Comparison of ENCODE assay signal across 24 cellular contexts in the genomic region with DNA sequence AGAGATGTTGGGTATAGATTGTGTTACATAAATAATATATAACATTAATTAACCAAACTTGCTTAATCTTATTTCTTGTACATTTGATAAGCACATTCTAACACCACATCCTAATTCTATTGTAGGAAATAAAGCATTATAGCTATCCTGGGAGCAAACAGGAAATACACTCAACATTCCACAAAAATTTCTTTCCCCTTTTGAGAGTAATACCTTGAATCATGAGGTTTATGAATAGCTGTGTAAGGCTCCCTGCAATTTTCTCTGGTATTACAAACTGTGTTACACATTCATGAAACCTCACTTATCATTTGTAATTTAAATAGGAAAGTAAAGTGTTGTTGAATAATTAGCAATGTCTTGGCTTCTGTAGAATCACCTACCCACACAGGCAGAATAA.
A peak's percentile ranks its signal among the peaks of the same experiment; 100 is the strongest.
DNase-seq lines count a peak whose midpoint lies in the region; FAIRE-seq and TF ChIP-seq lines count a peak whose summit lies in the region.
"Had no signal": no experiment of that assay in that cellular context is flagged by ENCODE, and none has a peak within 500 bp of the region (broad histone marks: within the 10 kb centered on the region; RNA-seq: fewer than 3 reads in every experiment).

No MANE protein-coding gene starts in this region.

- CTCF ChIA-PET in endothelial cell of umbilical vein (lab: Charles Lee), result interaction anchor here (0.7 to 1.0 kb wide), 2 partner anchors 77 to 197 kb away, joined by 3 to 5 read pairs; no protein-coding TSS in a partner anchor

- intact Hi-C loops in endothelial cell of umbilical vein (cut with micrococcal nuclease), result loop anchor here (1.0 to 2.0 kb wide), 2 partner anchors 23 to 75 kb away; no protein-coding TSS in a partner anchor

- H2AFZ ChIP-seq in ACC112 (ENCODE audit: low read length, unreplicated experiment), result peak overlapping the region; percentile 38
- no peak overlapping the region for H2AFZ ChIP-seq in endothelial cell of umbilical vein (ENCODE audit: low read depth, low read length)
- H2AFZ ChIP-seq: PC-9 had no signal

- dilution Hi-C loops in endothelial cell of umbilical vein (cut with MboI; ENCODE audit: extremely low pct_ligation_motif_present, low sequenced_read_pairs), result no loop called here

- TF ChIP-seq CTCF in endothelial cell of umbilical vein (IDR thresholded peaks at IDR 0.05; ENCODE audit: extremely low read depth in 1 of 2, insufficient read depth in 1 of 2, low read depth in 1 of 2, low read length in 2 of 2), result no peak

- H3K79me2 ChIP-seq in ACC112 (ENCODE audit: control insufficient read depth, insufficient read depth, low read length, unreplicated experiment) (no peaks in the 10 kb centered on the region), endothelial cell of umbilical vein (ENCODE audit: control insufficient read depth, insufficient read depth, low read length) (no peaks in the 10 kb centered on the region)

- no peak overlapping the region for H3K4me3 ChIP-seq in ACC112 (ENCODE audit: low read depth, low read length)
- no peak overlapping the region for H3K4me3 ChIP-seq in HUES6 (ENCODE audit: low read depth, low read length)
- H3K4me3 ChIP-seq in endothelial cell of umbilical vein (replicated peaks in 1 of 3; ENCODE audit: insufficient read depth in 1 of 3, low read depth in 1 of 3, low read length in 3 of 3), result no peak overlapping the region
- H3K4me3 ChIP-seq: A549, HAP-1, PC-9, SJCRH30 had no signal

- no peak overlapping the region for H3K9ac ChIP-seq in HUES6 (ENCODE audit: low read length)
- peak overlapping the region; percentile 42 for H3K9ac ChIP-seq in endothelial cell of umbilical vein (replicated peaks; ENCODE audit: extremely low read depth, insufficient read depth, low read length)

- H3K4me2 ChIP-seq in endothelial cell of umbilical vein (ENCODE audit: insufficient read depth, low read length), result peak overlapping the region; percentile 31
- H3K4me2 ChIP-seq: A549, PC-9 had no signal

- POLR2A ChIA-PET in endothelial cell of umbilical vein (lab: Charles Lee), result no interaction called here

- no peaks in the 10 kb centered on the region for H3K9me1 ChIP-seq in endothelial cell of umbilical vein (replicated peaks; ENCODE audit: control insufficient read depth, extremely low read depth, insufficient read depth, low read length)

- H4K20me1 ChIP-seq in endothelial cell of umbilical vein (replicated peaks; ENCODE audit: control insufficient read depth, extremely low read depth, insufficient read depth, low read length), result no peaks in the 10 kb centered on the region

- no peak for TF ChIP-seq POLR2A in endothelial cell of umbilical vein (IDR thresholded peaks at IDR 0.05; ENCODE audit: low read depth, low read length)

- no TSS peak for BruUV-seq in endothelial cell of umbilical vein (replicated peaks; lab: Mats Ljungman, UMichigan)

- FAIRE-seq in endothelial cell of umbilical vein (lab: Jason Lieb, UNC), result peak; percentile 88
- FAIRE-seq: GM19239 had no signal

- DNase-seq in endothelial cell of umbilical vein (ENCODE audit: low read depth, low spot score), result peak; percentile 49
- peak; percentile 36 for DNase-seq in renal cortical epithelial cell (ENCODE audit: low read depth)
- no peak for DNase-seq in NCI-H1048 (lab: John Stamatoyannopoulos, UW)
- DNase-seq in NCI-H2029 treated with DMSO at 0.1 percent for 48 hours (lab: John Stamatoyannopoulos, UW), result no peak
- no peak for DNase-seq in DMS53 treated with DMSO at 0.1 percent for 48 hours (lab: John Stamatoyannopoulos, UW; ENCODE audit: unreplicated experiment)
- DNase-seq in GOT3 (lab: John Stamatoyannopoulos, UW), result no peak
- DNase-seq: BE2C; CD8-positive, alpha-beta memory T cell; DMS 273 treated with DMSO at 0.1 percent for 48 hours; DND-41; HFFc6; NCI-H1105 treated with DMSO at 0.1 percent for 48 hours; NCI-H146; NCI-H1930; NCI-H446 treated with DMSO at 0.1 percent for 48 hours; NCI-H526 treated with DMSO at 0.1 percent for 48 hours; PC-9; SJCRH30; T-helper 17 cell had no signal

- H3K27ac ChIP-seq in ACC112 (ENCODE audit: low read depth, low read length), result no peak overlapping the region
- H3K27ac ChIP-seq in HUES6 (ENCODE audit: low read depth, low read length), result peak overlapping the region; percentile 48; the same call in 1 of the 2 replicates
- peak overlapping the region; percentile 70 for H3K27ac ChIP-seq in endothelial cell of umbilical vein (ENCODE audit: insufficient read depth, low read depth, low read length)
- H3K27ac ChIP-seq: A549, PC-9, SJCRH30 had no signal

- H3K4me1 ChIP-seq in ACC112 (ENCODE audit: control insufficient read depth, insufficient read depth, low read length, unreplicated experiment), result no peaks in the 10 kb centered on the region
- H3K4me1 ChIP-seq in HUES6 (ENCODE audit: control insufficient read depth, insufficient read depth, low read length), result peaks cover 80% of the 10 kb centered on the region
- peaks cover 25% of the 10 kb centered on the region for H3K4me1 ChIP-seq in endothelial cell of umbilical vein (ENCODE audit: control insufficient read depth, extremely low read depth, insufficient read depth, low read length)
- H3K4me1 ChIP-seq: A549, BE2C, HAP-1, SJCRH30 had no signal

- 0 out of 2 replicates have a peak, but pooled peaks cover 3% of the 10 kb centered on the region for H3K9me3 ChIP-seq in HUES6 (ENCODE audit: control insufficient read depth, insufficient read depth, low read depth, low read length)
- H3K9me3 ChIP-seq in endothelial cell of umbilical vein (replicated peaks; ENCODE audit: control insufficient read depth, insufficient read depth, low read length), result no peaks in the 10 kb centered on the region
- H3K9me3 ChIP-seq: A549, BE2C, HAP-1, SJCRH30 had no signal

- H3K27me3 ChIP-seq in ACC112 (ENCODE audit: insufficient read depth, low read length) (no peaks in the 10 kb centered on the region), HUES6 (ENCODE audit: control insufficient read depth, insufficient read depth, low read length) (peaks cover 2% of the 10 kb centered on the region), endothelial cell of umbilical vein (ENCODE audit: control insufficient read depth in 2 of 2, insufficient read depth in 2 of 2, low read length in 2 of 2) (no peaks in the 10 kb centered on the region)
- H3K27me3 ChIP-seq: BE2C, SJCRH30 had no signal

- H3K36me3 ChIP-seq in ACC112 (ENCODE audit: insufficient read depth, low read length), result no peaks in the 10 kb centered on the region
- H3K36me3 ChIP-seq in HUES6 (ENCODE audit: control insufficient read depth, insufficient read depth, low read length), result no peaks in the 10 kb centered on the region
- no peaks in the 10 kb centered on the region for H3K36me3 ChIP-seq in endothelial cell of umbilical vein (ENCODE audit: control insufficient read depth in 2 of 2, extremely low read depth in 1 of 2, insufficient read depth in 2 of 2, low read length in 2 of 2)
- H3K36me3 ChIP-seq: BE2C, HAP-1, SJCRH30 had no signal

TF ChIP-seq in endothelial cell of umbilical vein, 7 proteins besides CTCF, POLR2A, EP300 and RAD21:
- TF ChIP-seq POLR2AphosphoS5 (IDR thresholded peaks at IDR 0.05; ENCODE audit: insufficient read depth, low read depth, low read length) (no peak), FOS (IDR thresholded peaks at IDR 0.05; ENCODE audit: borderline replicate concordance, insufficient read depth, low read length) (peak; percentile 28), JUN (IDR thresholded peaks at IDR 0.05; ENCODE audit: borderline replicate concordance, insufficient read depth, insufficient read length, low read depth) (peak; percentile 45), GATA2 (IDR thresholded peaks at IDR 0.05; ENCODE audit: insufficient read depth, insufficient read length, low read depth, low read length) (no peak)

Comparison
In these comparisons a context has a peak if more than half of its experiments do, and no peak if none do; other contexts are left out.
1. DNase-seq: peak in endothelial cell of umbilical vein (single experiment) and renal cortical epithelial cell (single experiment); none in NCI-H1048 (single experiment), NCI-H2029 treated with DMSO at 0.1 percent for 48 hours (single experiment), DMS53 treated with DMSO at 0.1 percent for 48 hours (single experiment) and GOT3 (single experiment).